In the genomic region with DNA sequence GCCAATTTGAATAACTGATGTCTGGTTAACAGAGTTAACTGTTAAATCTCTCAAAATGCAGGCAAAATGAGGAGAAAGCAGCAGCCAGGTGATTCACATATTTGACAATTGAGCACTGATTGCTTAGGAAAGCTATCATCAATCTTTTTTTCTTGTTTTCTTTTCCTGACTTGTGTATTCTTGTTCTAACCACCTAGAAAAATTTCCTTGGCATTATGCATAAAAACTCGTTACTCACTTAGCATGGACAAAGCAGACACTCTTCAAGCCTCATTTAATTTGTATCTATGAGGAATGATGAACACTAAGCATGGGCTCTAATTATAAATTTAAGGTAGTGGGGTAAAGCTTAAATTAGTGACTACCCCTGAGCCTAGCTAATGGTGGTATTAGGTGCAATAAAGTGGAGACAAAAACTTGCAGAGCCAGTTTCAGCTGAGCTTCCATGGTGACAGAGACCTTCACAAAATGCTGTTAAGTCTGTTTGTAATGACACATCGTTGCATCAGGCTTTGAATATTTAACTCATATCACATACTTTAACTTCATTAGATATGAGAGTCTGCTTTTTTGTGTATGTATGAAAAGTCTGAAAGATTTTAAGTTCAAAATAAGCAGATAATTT, we compare ENCODE assay signal across 1 cellular context.
TF ChIP-seq lines count a peak whose summit lies in the region.

No MANE protein-coding gene starts in this region.

TF ChIP-seq in HCT116, 20 proteins besides CTCF, POLR2A, EP300 and RAD21:
- TF ChIP-seq FOSL1 (IDR thresholded peaks at IDR 0.05; ENCODE audit: low read depth), result 0 out of 2 replicates have a peak, but pooled peaks have one; percentile 10
- TF ChIP-seq SP1 (IDR thresholded peaks at IDR 0.05; ENCODE audit: low read depth), result peak; percentile 56
- 0 out of 2 replicates have a peak, but pooled peaks have one; percentile 38 for TF ChIP-seq CBX3 (IDR thresholded peaks at IDR 0.05; ENCODE audit: low read depth)
- TF ChIP-seq, protein P1, sequence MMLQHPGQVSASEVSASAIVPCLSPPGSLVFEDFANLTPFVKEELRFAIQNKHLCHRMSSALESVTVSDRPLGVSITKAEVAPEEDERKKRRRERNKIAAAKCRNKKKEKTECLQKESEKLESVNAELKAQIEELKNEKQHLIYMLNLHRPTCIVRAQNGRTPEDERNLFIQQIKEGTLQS (IDR thresholded peaks at IDR 0.05), result no peak
- no peak for TF ChIP-seq ZNF274 (IDR thresholded peaks at IDR 0.05; ENCODE audit: low read depth, low read length)
- TF ChIP-seq EGR1 (IDR thresholded peaks at IDR 0.05; ENCODE audit: low read depth), result no peak
- no peak for TF ChIP-seq ZFX (IDR thresholded peaks at IDR 0.05)
- TF ChIP-seq POLR2AphosphoS5 (IDR thresholded peaks at IDR 0.05; ENCODE audit: low read depth, low read length), result no peak
- 0 out of 2 replicates have a peak, but pooled peaks have one; percentile 11 for TF ChIP-seq JUND (IDR thresholded peaks at IDR 0.05)
- no peak for TF ChIP-seq EZH2phosphoT487 (IDR thresholded peaks at IDR 0.05; ENCODE audit: borderline replicate concordance)
- TF ChIP-seq, protein P2, sequence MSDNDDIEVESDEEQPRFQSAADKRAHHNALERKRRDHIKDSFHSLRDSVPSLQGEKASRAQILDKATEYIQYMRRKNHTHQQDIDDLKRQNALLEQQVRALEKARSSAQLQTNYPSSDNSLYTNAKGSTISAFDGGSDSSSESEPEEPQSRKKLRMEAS (IDR thresholded peaks at IDR 0.05), result no peak
- peak; percentile 56; the same call in 1 of the 2 replicates for TF ChIP-seq CEBPB (IDR thresholded peaks at IDR 0.05; ENCODE audit: low read depth)
- no peak for TF ChIP-seq ELF1 (IDR thresholded peaks at IDR 0.05; ENCODE audit: borderline replicate concordance, low read depth)
- no peak for TF ChIP-seq SRF (IDR thresholded peaks at IDR 0.05; ENCODE audit: low read depth)
- TF ChIP-seq, protein P3, sequence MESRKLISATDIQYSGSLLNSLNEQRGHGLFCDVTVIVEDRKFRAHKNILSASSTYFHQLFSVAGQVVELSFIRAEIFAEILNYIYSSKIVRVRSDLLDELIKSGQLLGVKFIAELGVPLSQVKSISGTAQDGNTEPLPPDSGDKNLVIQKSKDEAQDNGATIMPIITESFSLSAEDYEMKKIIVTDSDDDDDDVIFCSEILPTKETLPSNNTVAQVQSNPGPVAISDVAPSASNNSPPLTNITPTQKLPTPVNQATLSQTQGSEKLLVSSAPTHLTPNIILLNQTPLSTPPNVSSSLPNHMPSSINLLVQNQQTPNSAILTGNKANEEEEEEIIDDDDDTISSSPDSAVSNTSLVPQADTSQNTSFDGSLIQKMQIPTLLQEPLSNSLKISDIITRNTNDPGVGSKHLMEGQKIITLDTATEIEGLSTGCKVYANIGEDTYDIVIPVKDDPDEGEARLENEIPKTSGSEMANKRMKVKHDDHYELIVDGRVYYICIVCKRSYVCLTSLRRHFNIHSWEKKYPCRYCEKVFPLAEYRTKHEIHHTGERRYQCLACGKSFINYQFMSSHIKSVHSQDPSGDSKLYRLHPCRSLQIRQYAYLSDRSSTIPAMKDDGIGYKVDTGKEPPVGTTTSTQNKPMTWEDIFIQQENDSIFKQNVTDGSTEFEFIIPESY (IDR thresholded peaks at IDR 0.05; ENCODE audit: extremely low read depth, insufficient replicate concordance, low read length), result no peak
- no peak for TF ChIP-seq YY1 (IDR thresholded peaks at IDR 0.05; ENCODE audit: extremely low read depth, insufficient replicate concordance, low read depth, low read length)
- TF ChIP-seq TCF7L2 (IDR thresholded peaks at IDR 0.05; ENCODE audit: borderline replicate concordance, extremely low read depth, insufficient read depth, insufficient read length), result no peak
- no peak for TF ChIP-seq SIN3A (IDR thresholded peaks at IDR 0.05; ENCODE audit: low read depth)
- TF ChIP-seq REST (IDR thresholded peaks at IDR 0.05; ENCODE audit: low read depth), result no peak
- no peak for TF ChIP-seq EZH2 (IDR thresholded peaks at IDR 0.05)
